ENCODE assay signal across 8 cellular contexts in genomic region chr2:23375448-23375847, GRCh38. TPM values are rescaled to one million over a fixed set of nuclear protein-coding genes. Genes with fewer than 3 reads are reported as not detected.
DNase-seq lines count a peak whose midpoint lies in the region; ATAC-seq lines count a peak whose summit lies in the region.

No MANE protein-coding gene starts in this region.

- ATAC-seq in GM21423 (IDR thresholded peaks at IDR 0.05; ENCODE audit: unreplicated experiment), result peak; percentile 36

- peak; percentile 35 for DNase-seq in EH (ENCODE audit: low read depth)
- DNase-seq in Jurkat, Clone E6-1 (ENCODE audit: low read depth, low spot score), result peak; percentile 58
- peak; percentile 46 for DNase-seq in cerebellar cortex (ENCODE audit: low spot score)
- no peak for DNase-seq in stimulated activated CD4-positive, alpha-beta T cell treated with anti-CD3 and anti-CD28 coated beads, Interleukin-1b, Interleukin-23, amount 100 ng/mL, for 48 hours
- no peak for DNase-seq in NOMO-1 treated with dmso at 0.1 percent for 144 hours (lab: John Stamatoyannopoulos, UW; ENCODE audit: unreplicated experiment)
- DNase-seq in hepatic stellate cell (ENCODE audit: low spot score), result no peak
- DNase-seq in effector CD4-positive, alpha-beta T cell, result no peak

- no peak overlapping the region for H3K4me3 ChIP-seq in Jurkat, Clone E6-1 (ENCODE audit: low read length)

RNA-seq across cellular contexts. Expression of gene KLHL29, which starts 9.5 kb away (rescaled TPM):
- polyA plus RNA-seq in Jurkat, Clone E6-1 (2012; ENCODE audit: insufficient read depth, insufficient read length), result 3.5 TPM

Comparison
In these comparisons a context has a peak if more than half of its experiments do, and no peak if none do; other contexts are left out.
1. DNase-seq: peak in EH (single experiment), Jurkat, Clone E6-1 (single experiment) and cerebellar cortex (single experiment); none in stimulated activated CD4-positive, alpha-beta T cell treated with anti-CD3 and anti-CD28 coated beads, Interleukin-1b, Interleukin-23, amount 100 ng/mL, for 48 hours (single experiment), NOMO-1 treated with dmso at 0.1 percent for 144 hours (single experiment), hepatic stellate cell (single experiment) and effector CD4-positive, alpha-beta T cell (single experiment).